In genomic region chr12:45674583-45674982, GRCh38 we compare ENCODE assay signal across 10 cellular contexts. TPM values are rescaled to one million over a fixed set of nuclear protein-coding genes. Genes with fewer than 3 reads are reported as not detected.
A peak's percentile ranks its signal among the peaks of the same experiment; 100 is the strongest.
DNase-seq lines count a peak whose midpoint lies in the region; ATAC-seq and TF ChIP-seq lines count a peak whose summit lies in the region.
"Had no signal": no experiment of that assay in that cellular context is flagged by ENCODE, and none has a peak within 500 bp of the region (broad histone marks: within the 10 kb centered on the region; RNA-seq: fewer than 3 reads in every experiment).

No MANE protein-coding gene starts in this region.

- intact Hi-C loops in heart right ventricle (cut with DNase I) (no loop called here), cardiac septum (cut with DNase I) (no loop called here)

- peak overlapping the region in 4 of 10 donors; percentile 31 to 59 (median 46) for H3K27ac ChIP-seq in heart right ventricle

- peak in 3 of 8 donors; percentile 38 to 75 (median 48) for ATAC-seq in heart right ventricle

- H3K36me3 ChIP-seq in heart right ventricle (no peaks in the 10 kb centered on the region), adipocyte (ENCODE audit: control insufficient read depth, insufficient read depth, low read length, severe bottlenecking) (no peaks in the 10 kb centered on the region), BE2C (no peaks in the 10 kb centered on the region)

- peaks cover 0 to 37% (median 9%) of the 10 kb centered on the region in 9 donors for H3K4me1 ChIP-seq in heart right ventricle
- peaks cover 25% of the 10 kb centered on the region for H3K4me1 ChIP-seq in adipocyte (ENCODE audit: control insufficient read depth, insufficient read depth, low read length)
- no peaks in the 10 kb centered on the region for H3K4me1 ChIP-seq in BE2C

- H3K9me3 ChIP-seq in heart right ventricle (no peaks in the 10 kb centered on the region), adipocyte (ENCODE audit: control insufficient read depth, low read length) (no peaks in the 10 kb centered on the region), BE2C (no peaks in the 10 kb centered on the region)

- H3K4me3 ChIP-seq in heart right ventricle (no peak overlapping the region), adipocyte (ENCODE audit: low read length) (no peak overlapping the region), BE2C (ENCODE audit: low read depth, low read length) (no peak overlapping the region)

- WGBS in heart right ventricle, 2 donors: 19 to 26% methylated on average over 5 of the region's 5 CpGs

- DNase-seq in heart right ventricle: peak; percentile 26 to 42
- no peak for DNase-seq in cardiac septum (ENCODE audit: low spot score)
- DNase-seq in adipocyte (ENCODE audit: low read depth): peak; percentile 94
- DNase-seq in hepatic stellate cell (ENCODE audit: low spot score): peak; percentile 45
- DNase-seq in stimulated activated CD4-positive, alpha-beta T cell treated with anti-CD3 and anti-CD28 coated beads, Interleukin-4, amount 100 ng/mL, for 24 hours: no peak
- DNase-seq in DMS114 treated with DMSO at 0.1 percent for 48 hours (lab: John Stamatoyannopoulos, UW; ENCODE audit: unreplicated experiment): no peak
- DNase-seq in hypothalamus (lab: John Stamatoyannopoulos, UW): no peak
- no peak for DNase-seq in BE2C
- DNase-seq: C1 segment of cervical spinal cord, Karpas-422 had no signal

- H3K27me3 ChIP-seq in heart right ventricle: no peaks in the 10 kb centered on the region
- no peaks in the 10 kb centered on the region for H3K27me3 ChIP-seq in adipocyte (replicated peaks; ENCODE audit: control insufficient read depth, insufficient read depth, low read length)
- H3K27me3 ChIP-seq in BE2C: no peaks in the 10 kb centered on the region

- no peak overlapping the region for H3K9ac ChIP-seq in adipocyte (ENCODE audit: low read length)

- TF ChIP-seq CTCF in heart right ventricle (IDR thresholded peaks at IDR 0.05) (no peak), BE2C (IDR thresholded peaks at IDR 0.05; ENCODE audit: low read depth, low read length) (no peak)

RNA-seq across cellular contexts. Expression of gene ARID2, which starts 54.9 kb away (rescaled TPM):
- 10 to 100 TPM; 13.4 to 28.8 (median 19.3) TPM for total RNA-seq in heart right ventricle
- 10 to 100 TPM in 1 of 2 donors, 1 to 10 TPM in 1; 3.0 to 13.1 TPM for polyA plus RNA-seq in heart right ventricle
- total RNA-seq in cardiac septum: 24.2 TPM
- polyA plus RNA-seq in BE2C (2012; ENCODE audit: insufficient read depth, insufficient read length, low read depth): 14.8 TPM

Comparison
In these comparisons a context has a peak if more than half of its experiments do, and no peak if none do; other contexts are left out.
1. DNase-seq: peak in heart right ventricle (2 of 2), adipocyte (single experiment) and hepatic stellate cell (single experiment); none in cardiac septum (single experiment), stimulated activated CD4-positive, alpha-beta T cell treated with anti-CD3 and anti-CD28 coated beads, Interleukin-4, amount 100 ng/mL, for 24 hours (single experiment), DMS114 treated with DMSO at 0.1 percent for 48 hours (single experiment), hypothalamus (0 of 51) and BE2C (single experiment).